ENCODE assay signal across 17 cellular contexts in the genomic region with DNA sequence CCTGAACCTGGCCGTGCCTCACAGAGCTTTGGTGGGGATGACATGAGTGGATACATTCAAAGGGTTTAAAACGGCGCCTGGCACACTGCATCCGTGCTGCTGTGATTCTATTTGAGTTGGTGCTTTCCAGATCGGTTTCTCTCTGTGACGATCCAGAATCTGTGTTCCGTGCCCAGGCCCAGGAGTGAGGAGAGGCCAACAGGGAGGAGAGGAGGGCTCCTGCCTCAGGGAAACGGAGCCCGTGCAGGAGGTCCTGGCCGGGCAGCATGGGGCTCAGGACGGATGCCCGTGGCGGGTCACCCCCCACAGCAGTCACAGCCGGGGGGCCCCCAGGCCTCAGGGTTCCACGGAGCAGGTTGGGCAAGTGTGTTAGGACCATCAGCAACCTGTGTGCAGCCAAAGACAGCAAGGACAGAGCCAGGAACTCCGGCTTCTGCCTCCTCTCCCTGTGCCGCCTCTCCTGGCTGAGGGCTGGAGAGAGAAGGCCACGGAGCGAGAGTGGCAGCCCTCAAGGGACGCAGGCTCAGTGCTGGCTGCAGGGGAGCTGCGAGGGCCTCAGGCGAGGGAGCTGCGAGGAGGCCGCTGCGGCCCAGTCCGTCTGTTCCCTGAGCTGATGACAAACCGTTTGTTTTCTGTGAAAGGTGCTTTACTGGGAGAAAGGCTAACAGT.
A peak's percentile ranks its signal among the peaks of the same experiment; 100 is the strongest.
DNase-seq lines count a peak whose midpoint lies in the region; ATAC-seq, FAIRE-seq and TF ChIP-seq lines count a peak whose summit lies in the region.
"Had no signal": no experiment of that assay in that cellular context is flagged by ENCODE, and none has a peak within 500 bp of the region (broad histone marks: within the 10 kb centered on the region; RNA-seq: fewer than 3 reads in every experiment).

No MANE protein-coding gene starts in this region.

- H3K9ac ChIP-seq in H1 (replicated peaks in 1 of 4; ENCODE audit: extremely low read depth in 1 of 4, low read depth in 3 of 4, low read length in 3 of 4) (no peak overlapping the region), MM.1S (ENCODE audit: low read length) (no peak overlapping the region)

- H3K14ac ChIP-seq in H1 (ENCODE audit: insufficient read length), result no peak overlapping the region

- H3K79me2 ChIP-seq in H1 (ENCODE audit: control insufficient read depth in 1 of 2, insufficient read depth in 2 of 2, low read length in 2 of 2) (no peaks in the 10 kb centered on the region), MM.1S (ENCODE audit: low read length) (no peaks in the 10 kb centered on the region)

- H3K9me3 Mint-ChIP-seq in CD14-positive monocyte (no peaks in the 10 kb centered on the region), nephron progenitor cell (no peaks in the 10 kb centered on the region)
- H3K9me3 Mint-ChIP-seq: activated B cell treated with CpG ODN at 0.5 μM for 24 hours; activated naive CD8-positive, alpha-beta T cell treated with anti-CD3 and anti-CD28 coated beads for 36 hours; effector memory CD8-positive, alpha-beta T cell; T-cell had no signal

- no peak for TF ChIP-seq POLR2A in H1 (IDR thresholded peaks at IDR 0.05; ENCODE audit: control extremely low read depth in 1 of 2, low read depth in 2 of 2, low read length in 2 of 2)

- H3K4ac ChIP-seq in H1 (replicated peaks; ENCODE audit: insufficient read length, low read depth, low read length), result no peak overlapping the region

- no peak overlapping the region for H2AK5ac ChIP-seq in H1 (ENCODE audit: low read depth, low read length)

- H2BK15ac ChIP-seq in H1 (ENCODE audit: low read length), result no peak overlapping the region

- no peaks in the 10 kb centered on the region for H4K20me1 ChIP-seq in H1 (replicated peaks in 1 of 2; ENCODE audit: control insufficient read depth in 1 of 2, insufficient read depth in 2 of 2, low read length in 2 of 2)
- no peaks in the 10 kb centered on the region for H4K20me1 ChIP-seq in MM.1S (ENCODE audit: insufficient read depth, low read length)

- H3F3A ChIP-seq in MM.1S (ENCODE audit: insufficient read depth, low read length), result no peaks in the 10 kb centered on the region

- H3K56ac ChIP-seq in H1 (replicated peaks; ENCODE audit: insufficient read length, low read depth, low read length), result no peak overlapping the region

- intact Hi-C loops in CD14-positive monocyte (cut with micrococcal nuclease), result no loop called here

- no peaks in the 10 kb centered on the region for H3K79me1 ChIP-seq in H1 (ENCODE audit: low read depth, low read length)

- H2BK120ac ChIP-seq in H1 (replicated peaks; ENCODE audit: low read depth, low read length), result no peak overlapping the region

- H3K4me2 ChIP-seq in H1 (ENCODE audit: insufficient read depth in 1 of 2, low read depth in 2 of 2, low read length in 2 of 2) (no peak overlapping the region), MM.1S (ENCODE audit: low read depth, low read length) (no peak overlapping the region)

- no peak overlapping the region for H3K27ac ChIP-seq in H1 (ENCODE audit: low read depth, low read length)
- no peak overlapping the region for H3K27ac ChIP-seq in MM.1S (ENCODE audit: low read length)
- H3K27ac ChIP-seq: RWPE1 had no signal

- TF ChIP-seq CTCF in CD14-positive monocyte (IDR thresholded peaks at IDR 0.05) (no peak), H1 (IDR thresholded peaks at IDR 0.05; ENCODE audit: control extremely low read depth in 1 of 3, insufficient read depth in 1 of 3, low read depth in 1 of 3, low read length in 3 of 3) (no peak), nephron progenitor cell (IDR thresholded peaks at IDR 0.05) (no peak), MM.1S (IDR thresholded peaks at IDR 0.05; ENCODE audit: low read length) (no peak)

- H3K27ac Mint-ChIP-seq in CD14-positive monocyte, result peak overlapping the region in 1 of 7 donors; percentile 75
- no peak overlapping the region for H3K27ac Mint-ChIP-seq in nephron progenitor cell
- H3K27ac Mint-ChIP-seq: activated B cell treated with CpG ODN at 0.5 μM for 24 hours; activated naive CD8-positive, alpha-beta T cell treated with anti-CD3 and anti-CD28 coated beads for 36 hours; T-cell had no signal

- POLR2A ChIA-PET in H1 (lab: Charles Lee; ENCODE audit: partially characterized antibody), result no interaction called here

- no peak overlapping the region for H4K5ac ChIP-seq in H1 (ENCODE audit: insufficient read length, low read depth, low read length)

- no peak overlapping the region for H2BK12ac ChIP-seq in H1 (ENCODE audit: low read depth, low read length)

- CTCF ChIA-PET in H1 (lab: Charles Lee; ENCODE audit: partially characterized antibody), result interaction anchor here (1.1 to 1.2 kb wide), 2 partner anchors 9 to 11 kb away, joined by 3 read pairs; no protein-coding TSS in a partner anchor

- H3K36me3 Mint-ChIP-seq in CD14-positive monocyte (no peaks in the 10 kb centered on the region), nephron progenitor cell (ENCODE audit: low read depth) (no peaks in the 10 kb centered on the region)
- H3K36me3 Mint-ChIP-seq: activated naive CD8-positive, alpha-beta T cell treated with anti-CD3 and anti-CD28 coated beads for 36 hours; T-cell had no signal

- H3K27me3 Mint-ChIP-seq in CD14-positive monocyte (ENCODE audit: low read depth in 3 of 3), result peaks cover 0 to 5% (median 5%) of the 10 kb centered on the region in 3 donors
- peaks cover 3% of the 10 kb centered on the region for H3K27me3 Mint-ChIP-seq in nephron progenitor cell (ENCODE audit: low read depth, poor library complexity)
- H3K27me3 Mint-ChIP-seq: activated B cell treated with CpG ODN at 0.5 μM for 24 hours; activated naive CD8-positive, alpha-beta T cell treated with anti-CD3 and anti-CD28 coated beads for 36 hours; effector memory CD8-positive, alpha-beta T cell; T-cell had no signal

- 86% methylated on average over 27 of the region's 27 CpGs; no CpG with 5 or more reads in 1 of the 2 experiments for WGBS in H1 (ENCODE audit: extremely low coverage in 1 of 2, insufficient coverage in 1 of 2, insufficient read length in 1 of 2, insufficient replicate concordance in 2 of 2, low coverage in 1 of 2, low lambda C conversion rate in 2 of 2, missing lambda C conversion rate in 1 of 2), 2 experiments

- no peak for ATAC-seq in GM18873 (IDR thresholded peaks at IDR 0.05; ENCODE audit: low FRiP score, unreplicated experiment)
- ATAC-seq: effector memory CD8-positive, alpha-beta T cell; T-cell had no signal

- peak overlapping the region; percentile 65 for H4K91ac ChIP-seq in H1 (replicated peaks; ENCODE audit: insufficient read length, low read length)

- DNase-seq in Ammon's horn (ENCODE audit: low spot score) (peak; percentile 1), CD14-positive monocyte (ENCODE audit: low spot score) (peak; percentile 38), H1 (ENCODE audit: low read depth in 1 of 2, low spot score in 2 of 2) (peak in 1 of 2 experiments; percentile 35), nephron progenitor cell (peak; percentile 12), NCI-H1436 treated with DMSO at 0.1 percent for 48 hours (lab: John Stamatoyannopoulos, UW) (no peak), MM.1S (no peak)
- no peak for DNase-seq in stimulated activated CD4-positive, alpha-beta T cell treated with anti-CD3 and anti-CD28 coated beads, Interleukin-2, amount 100 ng/mL, for 48 hours
- DNase-seq: activated B cell treated with CpG ODN at 0.5 μM for 24 hours; activated naive CD8-positive, alpha-beta T cell treated with anti-CD3 and anti-CD28 coated beads for 36 hours; activated T-cell treated with anti-CD3 and anti-CD28 coated beads for 4 hours; effector memory CD8-positive, alpha-beta T cell; GOT3; NCI-H82 had no signal

- FAIRE-seq in H1 (lab: Jason Lieb, UNC), result no peak
- FAIRE-seq: bronchial epithelial cell had no signal

- no peak for TF ChIP-seq RAD21 in H1 (IDR thresholded peaks at IDR 0.05 in 1 of 2, conservative IDR thresholded peaks at IDR 0.05 in 1 of 2; ENCODE audit: low read depth in 2 of 2, low read length in 2 of 2)

- H3K4me1 Mint-ChIP-seq in CD14-positive monocyte, result peaks cover 21% of the 10 kb centered on the region
- H3K4me1 Mint-ChIP-seq in nephron progenitor cell, result peaks cover 73% of the 10 kb centered on the region
- H3K4me1 Mint-ChIP-seq: activated naive CD8-positive, alpha-beta T cell treated with anti-CD3 and anti-CD28 coated beads for 36 hours had no signal

- H3K4me3 ChIP-seq in H1 (ENCODE audit: extremely low read depth in 1 of 4, insufficient read depth in 2 of 4, low read depth in 3 of 4, low read length in 4 of 4) (no peak overlapping the region), MM.1S (ENCODE audit: low read length) (no peak overlapping the region)

- no peak for TF ChIP-seq EP300 in H1 (IDR thresholded peaks at IDR 0.05; ENCODE audit: borderline replicate concordance in 1 of 2, low read depth in 2 of 2, low read length in 2 of 2)

- H2BK5ac ChIP-seq in H1 (ENCODE audit: low read depth, low read length), result no peak overlapping the region

- H2BK20ac ChIP-seq in H1 (ENCODE audit: low read length), result no peak overlapping the region

- no peak overlapping the region for H4K8ac ChIP-seq in H1 (ENCODE audit: extremely low read depth, insufficient read depth, low read length)

- no peaks in the 10 kb centered on the region for H3K36me3 ChIP-seq in H1 (ENCODE audit: control insufficient read depth in 2 of 4, insufficient read depth in 4 of 4, low read length in 3 of 4)
- H3K36me3 ChIP-seq in MM.1S (replicated peaks; ENCODE audit: insufficient read depth, low read length), result no peaks in the 10 kb centered on the region

- H3K9me3 ChIP-seq in H1 (ENCODE audit: insufficient read depth in 2 of 2, low read depth in 1 of 2, low read length in 1 of 2) (peaks cover 48 to 93% of the 10 kb centered on the region in 2 experiments), MM.1S (replicated peaks; ENCODE audit: insufficient read depth, low read length) (no peaks in the 10 kb centered on the region)

- no peak overlapping the region for H3K23ac ChIP-seq in H1 (ENCODE audit: insufficient read length)

- no peak overlapping the region for H2AFZ ChIP-seq in H1 (ENCODE audit: low read length)
- no peak overlapping the region for H2AFZ ChIP-seq in MM.1S (ENCODE audit: low read length)

- no peak overlapping the region for H3K4me3 Mint-ChIP-seq in CD14-positive monocyte
- no peak overlapping the region for H3K4me3 Mint-ChIP-seq in nephron progenitor cell
- H3K4me3 Mint-ChIP-seq: activated B cell treated with CpG ODN at 0.5 μM for 24 hours; activated naive CD8-positive, alpha-beta T cell treated with anti-CD3 and anti-CD28 coated beads for 36 hours; effector memory CD8-positive, alpha-beta T cell; T-cell had no signal

- no peak overlapping the region for H3K18ac ChIP-seq in H1 (ENCODE audit: extremely low read depth, low read length)

- no peaks in the 10 kb centered on the region for H3K9me2 ChIP-seq in MM.1S (replicated peaks; ENCODE audit: insufficient read depth, low read length)

- H3K27me3 ChIP-seq in H1 (replicated peaks in 1 of 4; ENCODE audit: control insufficient read depth in 3 of 4, extremely low read depth in 1 of 4, insufficient read depth in 3 of 4, low read length in 3 of 4), result no peaks in the 10 kb centered on the region
- H3K27me3 ChIP-seq in MM.1S (replicated peaks; ENCODE audit: insufficient read depth, low read length), result peaks cover 82% of the 10 kb centered on the region

- H3K4me1 ChIP-seq in H1 (replicated peaks in 1 of 4; ENCODE audit: control insufficient read depth in 3 of 4, insufficient read depth in 4 of 4, low read length in 3 of 4), result no peaks in the 10 kb centered on the region
- no peaks in the 10 kb centered on the region for H3K4me1 ChIP-seq in MM.1S (ENCODE audit: low read length)

- no peaks in the 10 kb centered on the region for H3K23me2 ChIP-seq in H1 (ENCODE audit: low read depth, low read length)

TF ChIP-seq in H1, 55 proteins besides CTCF, POLR2A, EP300 and RAD21 (continues in another document):
- no peak for TF ChIP-seq SUZ12 (IDR thresholded peaks at IDR 0.05; ENCODE audit: low read length)

Comparison
In these comparisons a context has a peak if more than half of its experiments do, and no peak if none do; other contexts are left out.
1. DNase-seq: peak in Ammon's horn (single experiment), CD14-positive monocyte (single experiment) and nephron progenitor cell (single experiment); none in stimulated activated CD4-positive, alpha-beta T cell treated with anti-CD3 and anti-CD28 coated beads, Interleukin-2, amount 100 ng/mL, for 48 hours (0 of 2), NCI-H1436 treated with DMSO at 0.1 percent for 48 hours (single experiment) and MM.1S (single experiment).